Comparison of ENCODE assay signal across 8 cellular contexts in the genomic region with DNA sequence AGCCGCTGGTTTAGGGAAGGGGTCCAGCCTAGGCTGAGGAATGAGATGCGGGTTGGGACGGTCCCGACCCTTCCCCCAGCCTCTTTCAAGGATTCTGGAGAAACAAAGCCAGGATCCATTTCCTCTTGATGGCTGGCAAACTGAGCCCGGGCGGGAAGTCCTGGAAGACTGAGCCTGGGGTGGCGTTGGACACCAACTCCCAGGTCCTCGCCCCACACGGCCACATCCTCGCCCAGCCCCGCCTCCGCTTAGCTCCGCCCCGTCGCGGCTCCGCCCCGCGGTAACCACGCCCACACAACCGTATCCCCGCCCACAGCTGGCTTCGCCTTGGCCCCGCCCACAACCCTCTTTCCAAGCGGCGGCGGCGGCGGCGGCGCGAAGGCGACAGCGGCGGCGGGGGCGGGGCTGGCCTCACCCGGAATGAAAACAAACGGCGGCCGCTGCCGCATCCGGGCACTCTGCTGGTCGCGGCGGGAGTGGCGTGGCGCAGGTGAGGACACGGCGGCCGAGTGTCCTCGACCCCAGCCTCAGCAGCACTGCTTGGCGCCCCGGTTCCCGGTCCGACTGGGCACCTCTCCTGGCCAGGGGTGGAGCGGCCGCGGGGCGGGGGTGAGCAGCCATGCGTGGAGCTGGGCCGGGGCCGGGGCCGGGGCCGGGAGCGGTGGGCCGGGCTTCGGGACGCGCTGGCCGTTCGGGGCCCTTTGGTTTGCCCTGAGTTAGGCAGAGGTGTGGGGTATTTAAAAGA. TPM values are rescaled to one million over a fixed set of nuclear protein-coding genes. Genes with fewer than 3 reads are reported as not detected.
A peak's percentile ranks its signal among the peaks of the same experiment; 100 is the strongest.
DNase-seq lines count a peak whose midpoint lies in the region; ATAC-seq and TF ChIP-seq lines count a peak whose summit lies in the region.

A gene with protein sequence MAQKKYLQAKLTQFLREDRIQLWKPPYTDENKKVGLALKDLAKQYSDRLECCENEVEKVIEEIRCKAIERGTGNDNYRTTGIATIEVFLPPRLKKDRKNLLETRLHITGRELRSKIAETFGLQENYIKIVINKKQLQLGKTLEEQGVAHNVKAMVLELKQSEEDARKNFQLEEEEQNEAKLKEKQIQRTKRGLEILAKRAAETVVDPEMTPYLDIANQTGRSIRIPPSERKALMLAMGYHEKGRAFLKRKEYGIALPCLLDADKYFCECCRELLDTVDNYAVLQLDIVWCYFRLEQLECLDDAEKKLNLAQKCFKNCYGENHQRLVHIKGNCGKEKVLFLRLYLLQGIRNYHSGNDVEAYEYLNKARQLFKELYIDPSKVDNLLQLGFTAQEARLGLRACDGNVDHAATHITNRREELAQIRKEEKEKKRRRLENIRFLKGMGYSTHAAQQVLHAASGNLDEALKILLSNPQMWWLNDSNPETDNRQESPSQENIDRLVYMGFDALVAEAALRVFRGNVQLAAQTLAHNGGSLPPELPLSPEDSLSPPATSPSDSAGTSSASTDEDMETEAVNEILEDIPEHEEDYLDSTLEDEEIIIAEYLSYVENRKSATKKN (plus strand): TSS at position 456 of the 745 bp plus-strand sequence. CDS start 3,538 bp downstream, outside the sequence.

- H3K4me3 Mint-ChIP-seq in WTC11, result peak within 1 kb of the TSS; percentile 76

- peak within 1 kb of the TSS; percentile 76; the same call in 1 of the 2 replicates for H3K27ac Mint-ChIP-seq in WTC11

- H3K79me2 ChIP-seq in mammary epithelial cell (ENCODE audit: insufficient read depth, low read length), result peaks cover 21% of the 10 kb centered on the region

- H3K4me3 ChIP-seq in mammary epithelial cell (replicated peaks in 1 of 3; ENCODE audit: insufficient read depth in 1 of 3, low read depth in 2 of 3, low read length in 3 of 3), result peak within 1 kb of the TSS; percentile 94 to 100 (median 99)
- H3K4me3 ChIP-seq in iPS-20b (ENCODE audit: low read length), result peak within 1 kb of the TSS; percentile 99
- peak within 1 kb of the TSS; percentile 70 to 92 (median 82) for H3K4me3 ChIP-seq in skin epidermis

- intact Hi-C loops in mammary epithelial cell (cut with micrococcal nuclease), result no loop called here

- H3K9ac ChIP-seq in mammary epithelial cell (ENCODE audit: insufficient read depth, low read length), result peak within 1 kb of the TSS; percentile 91
- peak within 1 kb of the TSS; percentile 94 for H3K9ac ChIP-seq in iPS-20b (ENCODE audit: low read depth, low read length)

- H3K4me1 Mint-ChIP-seq in WTC11, result peaks cover 3% of the 10 kb centered on the region; the same call in 1 of the 2 replicates

- H3K36me3 ChIP-seq in mammary epithelial cell (ENCODE audit: insufficient read depth, low read length) (peaks cover 3% of the 10 kb centered on the region), iPS-20b (ENCODE audit: insufficient read depth, low read depth, low read length) (peaks cover 15% of the 10 kb centered on the region)

- H3K27me3 Mint-ChIP-seq in WTC11 (ENCODE audit: low read depth), result peaks cover 14% of the 10 kb centered on the region

- ATAC-seq in HG03045 (IDR thresholded peaks at IDR 0.05; ENCODE audit: unreplicated experiment), result peak; percentile 51
- ATAC-seq in WTC11, result peak; percentile 97

- peaks cover 7% of the 10 kb centered on the region for H3K36me3 Mint-ChIP-seq in WTC11

- WGBS in mammary epithelial cell (ENCODE audit: low coverage, missing lambda C conversion rate), result 3% methylated on average over 12 of the region's 72 CpGs

- H3K9me3 Mint-ChIP-seq in WTC11, result 0 out of 2 replicates have a peak, but pooled peaks cover 3% of the 10 kb centered on the region

- H3K27ac ChIP-seq in mammary epithelial cell (ENCODE audit: insufficient read depth, low read depth, low read length) (peak within 1 kb of the TSS; percentile 72), iPS-20b (ENCODE audit: low read length) (no peak within 1 kb of the TSS), skin epidermis (peak within 1 kb of the TSS; percentile 38 to 92 (median 81))

- dilution Hi-C loops in mammary epithelial cell (cut with HindIII; ENCODE audit: low sequenced_read_pairs), result no loop called here

- in situ Hi-C loops in mammary epithelial cell (cut with MboI; ENCODE audit: low sequenced_read_pairs in 2 of 2), result no loop called here

- TF ChIP-seq CTCF in WTC11 (IDR thresholded peaks at IDR 0.05) (no peak), mammary epithelial cell (conservative IDR thresholded peaks at IDR 0.05 in 1 of 2, IDR thresholded peaks at IDR 0.05 in 1 of 2; ENCODE audit: extremely low read depth in 1 of 2, insufficient read depth in 1 of 2, low read depth in 1 of 2, low read length in 2 of 2) (no peak)

- CTCF ChIA-PET in WTC11 (lab: Charles Lee), result interaction anchor here (0.9 to 2.3 kb wide), 13 partner anchors 10 to 114 kb away, joined by 3 to 35 read pairs (median 4); partner anchors contain the start of gene ABCF2
- CTCF ChIA-PET in mammary epithelial cell (lab: Charles Lee; ENCODE audit: low non-redundant PET), result interaction anchor here (0.6 kb wide), 1 partner anchor 225 kb away, joined by 3 read pairs; no protein-coding TSS in a partner anchor

- H2AFZ ChIP-seq in mammary epithelial cell (ENCODE audit: low read depth, low read length), result peak within 1 kb of the TSS; percentile 96

- no peaks in the 10 kb centered on the region for H3K4me1 ChIP-seq in mammary epithelial cell (ENCODE audit: insufficient read depth, low read length)
- H3K4me1 ChIP-seq in iPS-20b (ENCODE audit: insufficient read depth, low read length), result peaks cover 3% of the 10 kb centered on the region; the same call in 1 of the 2 replicates

- BruUV-seq in mammary epithelial cell (replicated peaks; lab: Mats Ljungman, UMichigan), result no TSS peak

- peak within 1 kb of the TSS; percentile 89 for H3K4me2 ChIP-seq in mammary epithelial cell (ENCODE audit: insufficient read depth, low read depth, low read length)

- H3K9me3 ChIP-seq in mammary epithelial cell (replicated peaks; ENCODE audit: insufficient read depth, low read length) (no peaks in the 10 kb centered on the region), iPS-20b (ENCODE audit: insufficient read depth, low read depth, low read length) (no peaks in the 10 kb centered on the region)

- H3K27me3 ChIP-seq in mammary epithelial cell (ENCODE audit: insufficient read depth, low read length) (no peaks in the 10 kb centered on the region), iPS-20b (ENCODE audit: insufficient read depth, low read length) (no peaks in the 10 kb centered on the region)

- POLR2A ChIA-PET in WTC11 (lab: Charles Lee), result interaction anchor here (1.3 to 1.4 kb wide), 2 partner anchors 37 to 39 kb away, joined by 3 to 9 read pairs; no protein-coding TSS in a partner anchor

- H4K20me1 ChIP-seq in mammary epithelial cell (ENCODE audit: insufficient read depth, low read length), result no peaks in the 10 kb centered on the region

- DNase-seq in NCI-H187 (lab: John Stamatoyannopoulos, UW), result peak; percentile 81 to 88
- no peak for DNase-seq in NCI-H187 treated with DMSO at 0.1 percent for 48 hours (lab: John Stamatoyannopoulos, UW)
- DNase-seq in NCI-H2171 treated with DMSO at 0.1 percent for 48 hours (lab: John Stamatoyannopoulos, UW), result peak; percentile 80
- DNase-seq in WTC11 (ENCODE audit: low spot score), result peak; percentile 93
- peak; percentile 85 for DNase-seq in mammary epithelial cell

TF ChIP-seq in WTC11, 78 proteins besides CTCF, POLR2A, EP300 and RAD21 (continues in another document):
- TF ChIP-seq PREB (CRISPR knock-in tag; IDR thresholded peaks at IDR 0.05; ENCODE audit: borderline replicate concordance) (no peak), ATF3 (CRISPR knock-in tag; conservative IDR thresholded peaks at IDR 0.05) (no peak), GABPB1 (CRISPR knock-in tag; IDR thresholded peaks at IDR 0.05) (peak; percentile 84; the same call in 1 of the 2 replicates), SP1 (CRISPR knock-in tag; conservative IDR thresholded peaks at IDR 0.05) (peak; percentile 99), MLX (CRISPR knock-in tag; IDR thresholded peaks at IDR 0.05) (no peak), SOX15 (CRISPR knock-in tag; IDR thresholded peaks at IDR 0.05) (no peak), E2F4 (CRISPR knock-in tag; IDR thresholded peaks at IDR 0.05; ENCODE audit: borderline replicate concordance, low read depth) (no peak), JUN (CRISPR knock-in tag; IDR thresholded peaks at IDR 0.05) (no peak)
- TF ChIP-seq, protein P1, sequence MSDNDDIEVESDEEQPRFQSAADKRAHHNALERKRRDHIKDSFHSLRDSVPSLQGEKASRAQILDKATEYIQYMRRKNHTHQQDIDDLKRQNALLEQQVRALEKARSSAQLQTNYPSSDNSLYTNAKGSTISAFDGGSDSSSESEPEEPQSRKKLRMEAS (CRISPR knock-in tag; IDR thresholded peaks at IDR 0.05), result peak; percentile 73; the same call in 1 of the 2 replicates

RNA-seq across cellular contexts. Expression of the gene that starts here (rescaled TPM):
- 31.2 to 38.3 TPM (median 33.5 TPM) in 3 replicates for total RNA-seq in WTC11 (2021)
- 10 to 100 TPM; 29.5 to 41.9 TPM for total RNA-seq in mammary epithelial cell
- polyA plus RNA-seq in mammary epithelial cell, result 20.1 TPM
- 19.3 TPM for polyA minus RNA-seq in mammary epithelial cell
